1 cellular context compared by ENCODE assay signal in the genomic region with DNA sequence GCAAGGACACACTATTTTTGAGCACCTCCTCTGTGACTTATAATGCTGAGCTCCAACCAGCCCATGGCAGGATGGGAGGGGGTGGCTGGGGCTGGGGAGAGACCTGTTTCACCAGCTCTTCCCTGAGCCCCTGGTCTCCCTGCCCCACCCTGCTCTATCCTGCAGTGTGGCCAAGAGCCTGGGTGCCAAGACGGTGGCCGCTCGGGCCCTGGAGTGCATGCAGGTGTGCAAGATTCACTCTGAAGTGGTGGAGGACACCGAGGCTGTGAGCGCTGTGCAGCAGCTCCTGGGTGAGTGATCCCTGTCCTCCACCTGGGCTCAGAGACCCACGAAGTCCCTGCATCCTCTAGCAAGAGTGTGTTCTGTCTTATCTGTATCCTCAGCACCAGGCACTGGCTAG.
TF ChIP-seq lines count a peak whose summit lies in the region.

No MANE protein-coding gene starts in this region.

TF ChIP-seq in H1, 55 proteins besides CTCF, POLR2A, EP300 and RAD21:
- TF ChIP-seq JUN (IDR thresholded peaks at IDR 0.05; ENCODE audit: low read depth, low read length) = no peak
- TF ChIP-seq NRF1 (IDR thresholded peaks at IDR 0.05; ENCODE audit: low read depth, low read length) = no peak
- no peak for TF ChIP-seq CHD2 (IDR thresholded peaks at IDR 0.05; ENCODE audit: low read length)
- TF ChIP-seq CHD1 (IDR thresholded peaks at IDR 0.05; ENCODE audit: low read depth, low read length) = no peak
- TF ChIP-seq, protein P1, sequence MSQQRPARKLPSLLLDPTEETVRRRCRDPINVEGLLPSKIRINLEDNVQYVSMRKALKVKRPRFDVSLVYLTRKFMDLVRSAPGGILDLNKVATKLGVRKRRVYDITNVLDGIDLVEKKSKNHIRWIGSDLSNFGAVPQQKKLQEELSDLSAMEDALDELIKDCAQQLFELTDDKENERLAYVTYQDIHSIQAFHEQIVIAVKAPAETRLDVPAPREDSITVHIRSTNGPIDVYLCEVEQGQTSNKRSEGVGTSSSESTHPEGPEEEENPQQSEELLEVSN (IDR thresholded peaks at IDR 0.05) = no peak
- TF ChIP-seq NANOG (IDR thresholded peaks at IDR 0.05; ENCODE audit: insufficient read depth, low read depth, low read length, poor library complexity, severe bottlenecking) = no peak
- TF ChIP-seq CBX5 (IDR thresholded peaks at IDR 0.05; ENCODE audit: low read depth, low read length) = no peak
- TF ChIP-seq YY1 (IDR thresholded peaks at IDR 0.05; ENCODE audit: low read depth, low read length) = no peak
- no peak for TF ChIP-seq RNF2 (IDR thresholded peaks at IDR 0.05; ENCODE audit: borderline replicate concordance, low read depth, low read length, missing control alignments, poor library complexity, severe bottlenecking)
- no peak for TF ChIP-seq POU5F1 (IDR thresholded peaks at IDR 0.05; ENCODE audit: low read depth, low read length)
- no peak for TF ChIP-seq SP1 (IDR thresholded peaks at IDR 0.05; ENCODE audit: low read depth, low read length)
TF ChIP-seq in H1: peak in this region for 0.
